ENCODE assay signal across 24 cellular contexts in the genomic region with DNA sequence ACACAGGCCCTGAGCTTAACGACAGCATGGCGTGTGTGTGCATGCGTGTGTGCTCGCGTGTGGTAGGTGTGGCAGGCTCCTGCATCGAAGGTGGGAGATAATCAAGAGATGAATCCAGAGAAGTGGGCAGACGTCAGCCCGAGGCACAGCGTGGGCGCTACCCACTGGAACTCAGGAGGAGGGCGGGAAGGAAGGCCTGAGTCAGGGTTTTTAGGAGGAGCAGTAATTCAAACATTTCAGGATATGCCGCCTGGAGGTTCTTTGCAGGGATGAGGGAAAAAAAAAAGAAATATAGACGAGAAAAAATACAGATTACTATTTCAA.
DNase-seq lines count a peak whose midpoint lies in the region; ATAC-seq, FAIRE-seq and TF ChIP-seq lines count a peak whose summit lies in the region.
"Had no signal": no experiment of that assay in that cellular context is flagged by ENCODE, and none has a peak within 500 bp of the region (broad histone marks: within the 10 kb centered on the region; RNA-seq: fewer than 3 reads in every experiment).

No MANE protein-coding gene starts in this region.

- TF ChIP-seq CTCF in HEK293 (tag by site-specific recombination; IDR thresholded peaks at IDR 0.05) (no peak), H1 (IDR thresholded peaks at IDR 0.05; ENCODE audit: control extremely low read depth in 1 of 3, insufficient read depth in 1 of 3, low read depth in 1 of 3, low read length in 3 of 3) (no peak), GM13977 (IDR thresholded peaks at IDR 0.05; ENCODE audit: extremely low read depth, insufficient read depth, missing control alignments) (no peak)

- H3K36me3 ChIP-seq in HEK293 (ENCODE audit: control insufficient read depth in 2 of 2, insufficient read depth in 1 of 2, low read length in 2 of 2), result no peaks in the 10 kb centered on the region
- H3K36me3 ChIP-seq in H1 (ENCODE audit: control insufficient read depth in 2 of 4, insufficient read depth in 4 of 4, low read length in 3 of 4), result no peaks in the 10 kb centered on the region
- H3K36me3 ChIP-seq: Peyer's patch had no signal

- ATAC-seq in GM21576 (IDR thresholded peaks at IDR 0.05; ENCODE audit: unreplicated experiment), result no peak

- TF ChIP-seq POLR2A in H1 (IDR thresholded peaks at IDR 0.05; ENCODE audit: control extremely low read depth in 1 of 2, low read depth in 2 of 2, low read length in 2 of 2), result no peak

- H4K91ac ChIP-seq in H1 (replicated peaks; ENCODE audit: insufficient read length, low read length), result no peak overlapping the region

- H3K27me3 ChIP-seq in H1 (replicated peaks in 1 of 4; ENCODE audit: control insufficient read depth in 3 of 4, extremely low read depth in 1 of 4, insufficient read depth in 3 of 4, low read length in 3 of 4), result peaks cover 0 to 12% (median 5%) of the 10 kb centered on the region in 4 experiments; a peak in 5 of 7 replicates
- H3K27me3 ChIP-seq: Peyer's patch had no signal

- DNase-seq in H1 (ENCODE audit: low read depth in 1 of 2, low spot score in 2 of 2) (no peak), left kidney (ENCODE audit: low read depth, low spot score) (peak; percentile 26), nucleus accumbens (lab: John Stamatoyannopoulos, UW) (peak in 31 of 56 donors; percentile 7 to 82 (median 33)), ureter (ENCODE audit: low spot score) (no peak), GM13977 (ENCODE audit: low spot score) (no peak)
- no peak for DNase-seq in activated naive CD4-positive, alpha-beta T cell treated with Interleukin-2 at 50 U/mL for 16 hours
- DNase-seq: CD4-positive, CD25-positive, alpha-beta regulatory T cell; COR-L47; DMS 273 treated with DMSO at 0.1 percent for 48 hours; DND-41; HFFc6; MM.1S; NCI-H1048; NCI-H1417 treated with DMSO at 0.1 percent for 48 hours; NCI-H187; NCI-H226; NCI-H510A treated with DMSO at 0.1 percent for 48 hours; NCI-H748 treated with DMSO at 0.1 percent for 48 hours; Peyer's patch had no signal

- H2AK5ac ChIP-seq in H1 (ENCODE audit: low read depth, low read length), result peak overlapping the region; percentile 66; the same call in 1 of the 2 replicates

- no peak overlapping the region for H3K14ac ChIP-seq in H1 (ENCODE audit: insufficient read length)

- H3K4me2 ChIP-seq in H1 (ENCODE audit: insufficient read depth in 1 of 2, low read depth in 2 of 2, low read length in 2 of 2), result peak overlapping the region; percentile 33 to 53; a peak in 3 of 4 replicates

- WGBS in H1 (ENCODE audit: extremely low coverage in 1 of 2, insufficient coverage in 1 of 2, insufficient read length in 1 of 2, insufficient replicate concordance in 2 of 2, low coverage in 1 of 2, low lambda C conversion rate in 2 of 2, missing lambda C conversion rate in 1 of 2), 2 experiments, result 75% methylated on average over 9 of the region's 13 CpGs; no CpG with 5 or more reads in 1 of the 2 experiments

- TF ChIP-seq EP300 in H1 (IDR thresholded peaks at IDR 0.05; ENCODE audit: borderline replicate concordance in 1 of 2, low read depth in 2 of 2, low read length in 2 of 2), result no peak

- H3K23ac ChIP-seq in H1 (ENCODE audit: insufficient read length), result no peak overlapping the region

- no peak overlapping the region for H2BK20ac ChIP-seq in H1 (ENCODE audit: low read length)

- no peak for TF ChIP-seq RAD21 in H1 (IDR thresholded peaks at IDR 0.05 in 1 of 2, conservative IDR thresholded peaks at IDR 0.05 in 1 of 2; ENCODE audit: low read depth in 2 of 2, low read length in 2 of 2)

- H2AFZ ChIP-seq in H1 (ENCODE audit: low read length), result no peak overlapping the region

- no peak overlapping the region for H3K18ac ChIP-seq in H1 (ENCODE audit: extremely low read depth, low read length)

- no peak overlapping the region for H3K56ac ChIP-seq in H1 (replicated peaks; ENCODE audit: insufficient read length, low read depth, low read length)

- H3K4me1 ChIP-seq in HEK293 (ENCODE audit: control insufficient read depth, insufficient read depth, low read length) (no peaks in the 10 kb centered on the region), H1 (replicated peaks in 1 of 4; ENCODE audit: control insufficient read depth in 3 of 4, insufficient read depth in 4 of 4, low read length in 3 of 4) (peaks cover 5 to 16% (median 7%) of the 10 kb centered on the region in 4 experiments)
- H3K4me1 ChIP-seq: Peyer's patch had no signal

- no peak overlapping the region for H2BK5ac ChIP-seq in H1 (ENCODE audit: low read depth, low read length)

- H3K27ac ChIP-seq in HEK293 (ENCODE audit: extremely low read depth, low read depth, low read length), result no peak overlapping the region
- no peak overlapping the region for H3K27ac ChIP-seq in H1 (ENCODE audit: low read depth, low read length)
- H3K27ac ChIP-seq: Peyer's patch had no signal

- H3K4ac ChIP-seq in H1 (replicated peaks; ENCODE audit: insufficient read length, low read depth, low read length), result no peak overlapping the region

- peaks cover 4 to 18% of the 10 kb centered on the region in 2 experiments for H4K20me1 ChIP-seq in H1 (replicated peaks in 1 of 2; ENCODE audit: control insufficient read depth in 1 of 2, insufficient read depth in 2 of 2, low read length in 2 of 2)

- H3K9me3 ChIP-seq in HEK293 (ENCODE audit: control insufficient read depth, insufficient read depth, low read depth, low read length) (no peaks in the 10 kb centered on the region), H1 (ENCODE audit: insufficient read depth in 2 of 2, low read depth in 1 of 2, low read length in 1 of 2) (no peaks in the 10 kb centered on the region)
- H3K9me3 ChIP-seq: Peyer's patch had no signal

- no peaks in the 10 kb centered on the region for H3K79me2 ChIP-seq in H1 (ENCODE audit: control insufficient read depth in 1 of 2, insufficient read depth in 2 of 2, low read length in 2 of 2)

- H3K23me2 ChIP-seq in H1 (ENCODE audit: low read depth, low read length), result no peaks in the 10 kb centered on the region

- no peak overlapping the region for H4K5ac ChIP-seq in H1 (ENCODE audit: insufficient read length, low read depth, low read length)

- POLR2A ChIA-PET in HEK293 (lab: Yijun Ruan, JAX) (no interaction called here), H1 (lab: Charles Lee; ENCODE audit: partially characterized antibody) (interaction anchor here (1.4 kb wide), 1 partner anchor 8 kb away, joined by 3 read pairs; no protein-coding TSS in a partner anchor)

- H3K79me1 ChIP-seq in H1 (ENCODE audit: low read depth, low read length), result no peaks in the 10 kb centered on the region; the same call in 1 of the 2 replicates

- H2BK15ac ChIP-seq in H1 (ENCODE audit: low read length), result no peak overlapping the region

- CTCF ChIA-PET in HEK293 (lab: Yijun Ruan, JAX) (no interaction called here), H1 (lab: Charles Lee; ENCODE audit: partially characterized antibody) (interaction anchor here (1.0 to 2.1 kb wide), 5 partner anchors 11 to 63 kb away, joined by 3 to 6 read pairs (median 4); no protein-coding TSS in a partner anchor)

- no peak overlapping the region for H3K4me3 ChIP-seq in HEK293 (ENCODE audit: low read depth, low read length)
- peak overlapping the region in 1 of 4 experiments; percentile 3; a peak in 1 of 8 replicates for H3K4me3 ChIP-seq in H1 (ENCODE audit: extremely low read depth in 1 of 4, insufficient read depth in 2 of 4, low read depth in 3 of 4, low read length in 4 of 4)
- H3K4me3 ChIP-seq: Peyer's patch had no signal

- FAIRE-seq in H1 (lab: Jason Lieb, UNC), result no peak
- FAIRE-seq: GM12892, GM18507, GM19239 had no signal

- 0 out of 7 replicates have a peak overlapping the region, but pooled peaks of 1 of the 4 experiments have one; percentile 3 for H3K9ac ChIP-seq in H1 (replicated peaks in 1 of 4; ENCODE audit: extremely low read depth in 1 of 4, low read depth in 3 of 4, low read length in 3 of 4)

- no peak overlapping the region for H2BK12ac ChIP-seq in H1 (ENCODE audit: low read depth, low read length)

- no peak overlapping the region; the same call in 1 of the 2 replicates for H4K8ac ChIP-seq in H1 (ENCODE audit: extremely low read depth, insufficient read depth, low read length)

- no peak overlapping the region for H2BK120ac ChIP-seq in H1 (replicated peaks; ENCODE audit: low read depth, low read length)

- in situ Hi-C loops in GM13977 (cut with MboI; ENCODE audit: low pct_unique_long_range_greater_than_20kb, low sequenced_read_pairs, unreplicated experiment), result no loop called here

TF ChIP-seq in HEK293, 187 proteins besides CTCF, POLR2A, EP300 and RAD21:
- TF ChIP-seq, protein P1, sequence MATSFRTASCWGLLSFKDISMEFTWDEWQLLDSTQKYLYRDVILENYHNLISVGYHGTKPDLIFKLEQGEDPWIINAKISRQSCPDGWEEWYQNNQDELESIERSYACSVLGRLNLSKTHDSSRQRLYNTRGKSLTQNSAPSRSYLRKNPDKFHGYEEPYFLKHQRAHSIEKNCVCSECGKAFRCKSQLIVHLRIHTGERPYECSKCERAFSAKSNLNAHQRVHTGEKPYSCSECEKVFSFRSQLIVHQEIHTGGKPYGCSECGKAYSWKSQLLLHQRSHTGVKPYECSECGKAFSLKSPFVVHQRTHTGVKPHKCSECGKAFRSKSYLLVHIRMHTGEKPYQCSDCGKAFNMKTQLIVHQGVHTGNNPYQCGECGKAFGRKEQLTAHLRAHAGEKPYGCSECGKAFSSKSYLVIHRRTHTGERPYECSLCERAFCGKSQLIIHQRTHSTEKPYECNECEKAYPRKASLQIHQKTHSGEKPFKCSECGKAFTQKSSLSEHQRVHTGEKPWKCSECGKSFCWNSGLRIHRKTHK (tag by site-specific recombination; IDR thresholded peaks at IDR 0.05), result no peak
- TF ChIP-seq ZFHX2 (tag by site-specific recombination; conservative IDR thresholded peaks at IDR 0.05) (peak; percentile 79), EGR2 (tag by site-specific recombination; IDR thresholded peaks at IDR 0.05; ENCODE audit: low read depth) (peak; percentile 80), ZNF701 (tag by site-specific recombination; IDR thresholded peaks at IDR 0.05) (no peak)

TF ChIP-seq in H1, 55 proteins besides CTCF, POLR2A, EP300 and RAD21:
- TF ChIP-seq NRF1 (IDR thresholded peaks at IDR 0.05; ENCODE audit: low read depth, low read length) (no peak), HDAC2 (IDR thresholded peaks at IDR 0.05; ENCODE audit: borderline replicate concordance in 1 of 2, low read depth in 2 of 2, low read length in 2 of 2) (no peak), EGR1 (IDR thresholded peaks at IDR 0.05; ENCODE audit: borderline replicate concordance, low read depth, low read length) (no peak), SP4 (IDR thresholded peaks at IDR 0.05; ENCODE audit: low read length) (no peak), SIX5 (IDR thresholded peaks at IDR 0.05; ENCODE audit: low read depth, low read length) (no peak)

Comparison
In these comparisons a context has a peak if more than half of its experiments do, and no peak if none do; other contexts are left out.
1. DNase-seq: peak in left kidney (single experiment) and nucleus accumbens (31 of 56); none in H1 (0 of 2), ureter (single experiment), GM13977 (single experiment) and activated naive CD4-positive, alpha-beta T cell treated with Interleukin-2 at 50 U/mL for 16 hours (single experiment).